27 cellular contexts compared by ENCODE assay signal in the genomic region with DNA sequence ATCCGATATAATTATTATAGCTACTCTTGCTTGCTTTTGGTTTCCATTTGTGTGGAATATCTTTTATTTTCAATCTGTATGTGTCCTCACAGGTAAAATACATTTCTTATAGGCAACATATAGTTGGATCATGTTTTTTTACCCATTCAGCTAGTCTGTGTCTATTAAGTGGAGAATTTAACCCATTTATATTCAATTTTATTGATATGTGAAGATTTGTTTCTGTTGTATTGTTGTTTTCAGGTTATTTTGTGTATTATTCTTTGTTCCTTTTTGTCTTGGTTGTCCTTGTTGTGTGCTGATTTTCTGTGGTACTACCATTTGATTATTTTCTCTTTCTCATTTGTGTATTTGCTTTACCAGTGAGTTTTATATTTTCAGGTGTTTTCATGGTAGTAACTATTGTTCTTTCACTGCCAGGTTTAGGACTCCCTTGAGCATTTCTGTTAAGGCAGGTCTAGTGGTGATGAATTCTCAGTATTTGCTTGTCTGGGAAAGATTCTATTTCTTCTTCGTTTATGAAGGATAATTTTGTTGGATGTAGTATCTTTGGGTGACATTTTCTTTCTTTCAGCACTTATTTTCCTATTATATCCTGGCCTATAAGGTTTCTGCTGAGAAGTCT.
"Had no signal": no experiment of that assay in that cellular context is flagged by ENCODE, and none has a peak within 500 bp of the region (broad histone marks: within the 10 kb centered on the region; RNA-seq: fewer than 3 reads in every experiment).

No MANE protein-coding gene starts in this region.

- H2AFZ ChIP-seq: hepatocyte, neural progenitor cell had no signal

- H3K4me3 Mint-ChIP-seq: naive thymus-derived CD4-positive, alpha-beta T cell; nephron progenitor cell; neural progenitor cell; stimulated activated naive CD8-positive, alpha-beta T cell treated with anti-CD3 and anti-CD28 coated beads, Interleukin-15, amount 100 ng/mL, for 72 hours; type B pancreatic cell had no signal

- H3K4me3 ChIP-seq: heart right ventricle, hepatocyte, left ventricle myocardium inferior, lung, mucosa of descending colon, neural progenitor cell, ovary, right atrium auricular region, right lobe of liver, smooth muscle cell, tibial nerve, uterus had no signal

- ATAC-seq: heart right ventricle; mucosa of descending colon; naive thymus-derived CD4-positive, alpha-beta T cell; right lobe of liver; stimulated activated naive CD8-positive, alpha-beta T cell treated with anti-CD3 and anti-CD28 coated beads, Interleukin-15, amount 100 ng/mL, for 72 hours had no signal

- H3K9me3 ChIP-seq: neutrophil, right lobe of liver had no signal

- H3K27me3 ChIP-seq: heart right ventricle, hepatocyte, neural progenitor cell, neutrophil, ovary, right atrium auricular region, right lobe of liver, tibial nerve, uterus had no signal

- H3K27ac ChIP-seq: heart right ventricle, hepatocyte, left ventricle myocardium inferior, neural progenitor cell, neutrophil, ovary, right atrium auricular region, right lobe of liver, tibial nerve, uterus had no signal

- H3K4me1 Mint-ChIP-seq: nephron progenitor cell, neural progenitor cell had no signal

- H3K9ac ChIP-seq: neural progenitor cell had no signal

- H3K27ac Mint-ChIP-seq: naive thymus-derived CD4-positive, alpha-beta T cell; nephron progenitor cell; neural progenitor cell; progenitor cell of endocrine pancreas; type B pancreatic cell had no signal

- H3K4me2 ChIP-seq: hepatocyte, neural progenitor cell, smooth muscle cell had no signal

- H3K4me1 ChIP-seq: heart right ventricle, left ventricle myocardium inferior, neural progenitor cell, right atrium auricular region, right lobe of liver, tibial nerve, uterus had no signal

- DNase-seq: heart right ventricle; islet precursor cell; left ventricle myocardium inferior; midbrain; mucosa of descending colon; naive thymus-derived CD4-positive, alpha-beta T cell; nephron progenitor cell; occipital lobe; ovary; right lobe of liver; stimulated activated CD4-positive, alpha-beta T cell treated with anti-CD3 and anti-CD28 coated beads, Interleukin-12 subunit alpha, Interleukin-12 subunit beta, amount 100 ng/mL, for 4 hours; stimulated activated CD4-positive, alpha-beta T cell treated with anti-CD3 and anti-CD28 coated beads, Interleukin-15, amount 100 ng/mL, for 24 hours; stimulated activated CD4-positive, alpha-beta T cell treated with anti-CD3 and anti-CD28 coated beads, Interleukin-2, amount 100 ng/mL, for 24 hours; stimulated activated CD4-positive, alpha-beta T cell treated with anti-CD3 and anti-CD28 coated beads, Interleukin-4, amount 100 ng/mL, for 1 hour; stimulated activated naive CD4-positive, alpha-beta T cell treated with Interleukin-2 at 50 U/mL for 16 hours; stimulated activated naive CD8-positive, alpha-beta T cell treated with anti-CD3 and anti-CD28 coated beads, Interleukin-15, amount 100 ng/mL, for 72 hours; substantia nigra; uterus had no signal

- H3K27me3 Mint-ChIP-seq: naive thymus-derived CD4-positive, alpha-beta T cell; progenitor cell of endocrine pancreas; stimulated activated naive CD8-positive, alpha-beta T cell treated with anti-CD3 and anti-CD28 coated beads, Interleukin-15, amount 100 ng/mL, for 72 hours; type B pancreatic cell had no signal

- H3K36me3 ChIP-seq: neural progenitor cell, ovary, uterus had no signal
